In genomic region chr13:72638059-72638815, GRCh38 we compare ENCODE assay signal across 21 cellular contexts.
A peak's percentile ranks its signal among the peaks of the same experiment; 100 is the strongest.
DNase-seq lines count a peak whose midpoint lies in the region; ATAC-seq, FAIRE-seq and TF ChIP-seq lines count a peak whose summit lies in the region.
"Had no signal": no experiment of that assay in that cellular context is flagged by ENCODE, and none has a peak within 500 bp of the region (broad histone marks: within the 10 kb centered on the region; RNA-seq: fewer than 3 reads in every experiment).

No MANE protein-coding gene starts in this region.

- H3K79me2 ChIP-seq in H1 (ENCODE audit: control insufficient read depth in 1 of 2, insufficient read depth in 2 of 2, low read length in 2 of 2) = no peaks in the 10 kb centered on the region
- no peaks in the 10 kb centered on the region for H3K79me2 ChIP-seq in mesendoderm (ENCODE audit: control insufficient read depth, insufficient read depth, low read length)
- H3K79me2 ChIP-seq in Karpas-422 (ENCODE audit: low read length) = no peaks in the 10 kb centered on the region

- H3K23me2 ChIP-seq in H1 (ENCODE audit: low read depth, low read length) = no peaks in the 10 kb centered on the region

- no peak overlapping the region for H2BK12ac ChIP-seq in H1 (ENCODE audit: low read depth, low read length)

- POLR2A ChIA-PET in H1 (lab: Charles Lee; ENCODE audit: partially characterized antibody) = no interaction called here

- no peak overlapping the region for H3K56ac ChIP-seq in H1 (replicated peaks; ENCODE audit: insufficient read length, low read depth, low read length)
- H3K56ac ChIP-seq in mesendoderm (ENCODE audit: low read length) = no peak overlapping the region

- no peak for TF ChIP-seq RAD21 in H1 (IDR thresholded peaks at IDR 0.05 in 1 of 2, conservative IDR thresholded peaks at IDR 0.05 in 1 of 2; ENCODE audit: low read depth in 2 of 2, low read length in 2 of 2)

- TF ChIP-seq POLR2A in H1 (IDR thresholded peaks at IDR 0.05; ENCODE audit: control extremely low read depth in 1 of 2, low read depth in 2 of 2, low read length in 2 of 2) = no peak

- no peak overlapping the region for H4K91ac ChIP-seq in H1 (replicated peaks; ENCODE audit: insufficient read length, low read length)

- no peak overlapping the region for H2BK20ac ChIP-seq in H1 (ENCODE audit: low read length)

- H2BK15ac ChIP-seq in H1 (ENCODE audit: low read length) = no peak overlapping the region
- H2BK15ac ChIP-seq in mesendoderm (replicated peaks; ENCODE audit: low read depth) = no peak overlapping the region

- H3K36me3 ChIP-seq in H7 (replicated peaks; ENCODE audit: control insufficient read depth, insufficient read depth, low read length) (no peaks in the 10 kb centered on the region), H1 (ENCODE audit: control insufficient read depth in 2 of 4, insufficient read depth in 4 of 4, low read length in 3 of 4) (no peaks in the 10 kb centered on the region), mesendoderm (ENCODE audit: control insufficient read depth, insufficient read depth, low read length) (no peaks in the 10 kb centered on the region), Karpas-422 (ENCODE audit: insufficient read depth, low read length) (no peaks in the 10 kb centered on the region)
- H3K36me3 ChIP-seq: left ventricle myocardium inferior, sigmoid colon, uterus had no signal

- H3K14ac ChIP-seq in H1 (ENCODE audit: insufficient read length) = no peak overlapping the region

- WGBS in H1 (ENCODE audit: extremely low coverage in 1 of 2, insufficient coverage in 1 of 2, insufficient read length in 1 of 2, insufficient replicate concordance in 2 of 2, low coverage in 1 of 2, low lambda C conversion rate in 2 of 2, missing lambda C conversion rate in 1 of 2), 2 experiments = 56% methylated on average over 7 of the region's 7 CpGs; no CpG with 5 or more reads in 1 of the 2 experiments
- no CpG with 5 or more reads among the region's 7 CpGs for WGBS in mesendoderm (ENCODE audit: extremely low coverage, insufficient coverage, low lambda C conversion rate)

- H2BK5ac ChIP-seq in H1 (ENCODE audit: low read depth, low read length) (no peak overlapping the region), mesendoderm (ENCODE audit: low read length) (no peak overlapping the region)

- no peak overlapping the region for H3K4me3 ChIP-seq in H7 (ENCODE audit: insufficient read depth, low read depth, low read length)
- H3K4me3 ChIP-seq in H1 (ENCODE audit: extremely low read depth in 1 of 4, insufficient read depth in 2 of 4, low read depth in 3 of 4, low read length in 4 of 4) = no peak overlapping the region
- H3K4me3 ChIP-seq in mesendoderm (ENCODE audit: low read length) = no peak overlapping the region
- H3K4me3 ChIP-seq in Karpas-422 (ENCODE audit: low read length) = no peak overlapping the region
- H3K4me3 ChIP-seq: left ventricle myocardium inferior, sigmoid colon, uterus had no signal

- H3K27ac ChIP-seq in H1 (ENCODE audit: low read depth, low read length) (0 out of 2 replicates have a peak overlapping the region, but pooled peaks have one; percentile 19), mesendoderm (ENCODE audit: low read depth, low read length) (no peak overlapping the region), Karpas-422 (ENCODE audit: low read length) (no peak overlapping the region)
- H3K27ac ChIP-seq: left ventricle myocardium inferior, sigmoid colon, uterus had no signal

- H3K9ac ChIP-seq in H1 (replicated peaks in 1 of 4; ENCODE audit: extremely low read depth in 1 of 4, low read depth in 3 of 4, low read length in 3 of 4) (no peak overlapping the region), mesendoderm (ENCODE audit: low read length) (no peak overlapping the region), Karpas-422 (ENCODE audit: low read length) (no peak overlapping the region)

- TF ChIP-seq CTCF in H1 (IDR thresholded peaks at IDR 0.05; ENCODE audit: control extremely low read depth in 1 of 3, insufficient read depth in 1 of 3, low read depth in 1 of 3, low read length in 3 of 3) = no peak

- CTCF ChIA-PET in H1 (lab: Charles Lee; ENCODE audit: partially characterized antibody) = interaction anchor here (0.6 to 3.3 kb wide), 4 partner anchors 9 to 624 kb away, joined by 3 to 16 read pairs (median 6); no protein-coding TSS in a partner anchor

- no peak overlapping the region for H2BK120ac ChIP-seq in H1 (replicated peaks; ENCODE audit: low read depth, low read length)
- no peak overlapping the region for H2BK120ac ChIP-seq in mesendoderm (ENCODE audit: low read depth, low read length)

- H4K20me1 ChIP-seq in H1 (replicated peaks in 1 of 2; ENCODE audit: control insufficient read depth in 1 of 2, insufficient read depth in 2 of 2, low read length in 2 of 2) (no peaks in the 10 kb centered on the region), Karpas-422 (ENCODE audit: insufficient read depth, low read depth, low read length) (no peaks in the 10 kb centered on the region)

- H3K9me2 ChIP-seq in Karpas-422 (replicated peaks; ENCODE audit: insufficient read depth, low read length) = no peaks in the 10 kb centered on the region

- H2AK5ac ChIP-seq in H1 (ENCODE audit: low read depth, low read length) (no peak overlapping the region), mesendoderm (ENCODE audit: low read length) (no peak overlapping the region)

- TF ChIP-seq EP300 in H1 (IDR thresholded peaks at IDR 0.05; ENCODE audit: borderline replicate concordance in 1 of 2, low read depth in 2 of 2, low read length in 2 of 2) = no peak

- no peak overlapping the region for H3K23ac ChIP-seq in H1 (ENCODE audit: insufficient read length)
- no peak overlapping the region for H3K23ac ChIP-seq in mesendoderm (ENCODE audit: low read length)

- H3K18ac ChIP-seq in H1 (ENCODE audit: extremely low read depth, low read length) (no peak overlapping the region), mesendoderm (ENCODE audit: low read length) (no peak overlapping the region)

- no peak overlapping the region for H4K5ac ChIP-seq in H1 (ENCODE audit: insufficient read length, low read depth, low read length)
- no peak overlapping the region for H4K5ac ChIP-seq in mesendoderm (ENCODE audit: low read length)

- H4K8ac ChIP-seq in H1 (ENCODE audit: extremely low read depth, insufficient read depth, low read length) (no peak overlapping the region), mesendoderm (ENCODE audit: low read depth, low read length) (no peak overlapping the region)

- H3K4me2 ChIP-seq in H1 (ENCODE audit: insufficient read depth in 1 of 2, low read depth in 2 of 2, low read length in 2 of 2) (peak overlapping the region in 1 of 2 experiments; percentile 36; a peak in 1 of 4 replicates), mesendoderm (ENCODE audit: low read length) (no peak overlapping the region), Karpas-422 (ENCODE audit: low read depth, low read length, poor library complexity, severe bottlenecking) (no peak overlapping the region)

- H2AFZ ChIP-seq in H1 (ENCODE audit: low read length) = no peak overlapping the region
- H2AFZ ChIP-seq in Karpas-422 (ENCODE audit: low read length) = no peak overlapping the region

- H3K4ac ChIP-seq in H1 (replicated peaks; ENCODE audit: insufficient read length, low read depth, low read length) (no peak overlapping the region), mesendoderm (ENCODE audit: low read depth, low read length) (no peak overlapping the region)

- H3K27me3 ChIP-seq in H7 (ENCODE audit: control insufficient read depth, insufficient read depth, low read length) (no peaks in the 10 kb centered on the region), H1 (replicated peaks in 1 of 4; ENCODE audit: control insufficient read depth in 3 of 4, extremely low read depth in 1 of 4, insufficient read depth in 3 of 4, low read length in 3 of 4) (no peaks in the 10 kb centered on the region), mesendoderm (ENCODE audit: insufficient read depth, low read length, poor library complexity) (no peaks in the 10 kb centered on the region), Karpas-422 (ENCODE audit: low read length) (no peaks in the 10 kb centered on the region)
- H3K27me3 ChIP-seq: sigmoid colon, uterus had no signal

- DNase-seq in H7 = peak; percentile 17
- DNase-seq in NCI-H69 (lab: John Stamatoyannopoulos, UW) = peak; percentile 60
- DNase-seq in H1 (ENCODE audit: low read depth in 1 of 2, low spot score in 2 of 2) = peak in 1 of 2 experiments; percentile 71
- peak; percentile 48 for DNase-seq in mesendoderm
- no peak for DNase-seq in Karpas-422
- no peak for DNase-seq in stimulated activated CD4-positive, alpha-beta T cell treated with anti-CD3 and anti-CD28 coated beads, Interleukin-12 subunit alpha, Interleukin-12 subunit beta, amount 100 ng/mL, for 4 hours
- DNase-seq: activated CD4-positive, alpha-beta memory T cell treated with anti-CD3 and anti-CD28 coated beads for 36 hours; activated CD4-positive, CD25-positive, alpha-beta regulatory T cell; activated effector memory CD4-positive, alpha-beta T cell treated with Interleukin-2 at 50 U/mL for 16 hours; glutamatergic neuron; left ventricle myocardium inferior; NCI-H1417; NCI-H2081 treated with DMSO at 0.1 percent for 48 hours; nephron progenitor cell; posterior cingulate gyrus; sigmoid colon; uterus had no signal

- no peak for ATAC-seq in GM19463 (IDR thresholded peaks at IDR 0.05; ENCODE audit: unreplicated experiment)
- ATAC-seq in HG03097 (IDR thresholded peaks at IDR 0.05; ENCODE audit: low FRiP score, unreplicated experiment) = no peak

- H3K79me1 ChIP-seq in H1 (ENCODE audit: low read depth, low read length) (no peaks in the 10 kb centered on the region), mesendoderm (ENCODE audit: low read length) (no peaks in the 10 kb centered on the region)

- H3K4me1 ChIP-seq in H1 (replicated peaks in 1 of 4; ENCODE audit: control insufficient read depth in 3 of 4, insufficient read depth in 4 of 4, low read length in 3 of 4) (peaks cover 1 to 10% (median 5%) of the 10 kb centered on the region in 4 experiments; a peak in 4 of 7 replicates), mesendoderm (ENCODE audit: control insufficient read depth, low read depth, low read length) (no peaks in the 10 kb centered on the region), Karpas-422 (ENCODE audit: low read length) (no peaks in the 10 kb centered on the region)
- H3K4me1 ChIP-seq: left ventricle myocardium inferior, sigmoid colon, uterus had no signal

- FAIRE-seq in H1 (lab: Jason Lieb, UNC) = no peak
- FAIRE-seq: endometrium, G401.6 had no signal

- H3K9me3 ChIP-seq in H1 (ENCODE audit: insufficient read depth in 2 of 2, low read depth in 1 of 2, low read length in 1 of 2) (no peaks in the 10 kb centered on the region), Karpas-422 (ENCODE audit: low read length) (no peaks in the 10 kb centered on the region)
- H3K9me3 ChIP-seq: left ventricle myocardium inferior, sigmoid colon, uterus had no signal

TF ChIP-seq in H1, 55 proteins besides CTCF, POLR2A, EP300 and RAD21:
- TF ChIP-seq JUN (IDR thresholded peaks at IDR 0.05; ENCODE audit: low read depth, low read length) = 0 out of 2 replicates have a peak, but pooled peaks have one; percentile 2
- no peak for TF ChIP-seq MAX (IDR thresholded peaks at IDR 0.05)
TF ChIP-seq in H1: peak in this region for 1.

Comparison
In these comparisons a context has a peak if more than half of its experiments do, and no peak if none do; other contexts are left out.
1. DNase-seq: peak in H7 (single experiment), NCI-H69 (single experiment) and mesendoderm (single experiment); none in Karpas-422 (single experiment) and stimulated activated CD4-positive, alpha-beta T cell treated with anti-CD3 and anti-CD28 coated beads, Interleukin-12 subunit alpha, Interleukin-12 subunit beta, amount 100 ng/mL, for 4 hours (single experiment).